In genomic region chr16:46690281-46691178, GRCh38 we compare ENCODE assay signal across 8 cellular contexts. TPM values are rescaled to one million over a fixed set of nuclear protein-coding genes. Genes with fewer than 3 reads are reported as not detected.
A peak's percentile ranks its signal among the peaks of the same experiment; 100 is the strongest.
DNase-seq lines count a peak whose midpoint lies in the region; TF ChIP-seq lines count a peak whose summit lies in the region.

No MANE protein-coding gene starts in this region.

- no peaks in the 10 kb centered on the region for H3K9me3 ChIP-seq in SK-N-MC (ENCODE audit: low read depth, low read length)
- H3K9me3 ChIP-seq in spleen = no peaks in the 10 kb centered on the region

- H3K9ac ChIP-seq in SK-N-MC (ENCODE audit: insufficient read length) = peak overlapping the region; percentile 87

- TF ChIP-seq CTCF in spleen (IDR thresholded peaks at IDR 0.05 in 8 of 11, conservative IDR thresholded peaks at IDR 0.05 in 3 of 11) = no peak

- peaks cover 22 to 67% (median 51%) of the 10 kb centered on the region in 6 donors for H3K4me1 ChIP-seq in spleen

- intact Hi-C loops in spleen (cut with DNase I; ENCODE audit: low total_unique reads) = loop anchor here (10.0 kb wide), 1 partner anchor 114 kb away; no protein-coding TSS in a partner anchor

- no peak for TF ChIP-seq POLR2A in spleen (IDR thresholded peaks at IDR 0.05)

- 16 to 25% (median 18%) methylated on average over 19 to 21 of the region's 21 CpGs for WGBS in spleen, 5 donors

- H3K4me3 ChIP-seq in SK-N-MC (peak overlapping the region; percentile 86), spleen (peak overlapping the region; percentile 74 to 99 (median 94))

- H3K27ac ChIP-seq in SK-N-MC (no peak overlapping the region), spleen (peak overlapping the region in 7 of 8 donors; percentile 89 to 97 (median 95))

- H3K27me3 ChIP-seq in spleen (replicated peaks in 1 of 7) = no peaks in the 10 kb centered on the region

- H3K36me3 ChIP-seq in SK-N-MC (ENCODE audit: insufficient read depth, low read length) (peaks cover 12% of the 10 kb centered on the region), spleen (peaks cover 0 to 13% (median 0%) of the 10 kb centered on the region in 6 donors)

- DNase-seq in DMS79 treated with DMSO at 0.1 percent for 48 hours (lab: John Stamatoyannopoulos, UW) = peak; percentile 36
- no peak for DNase-seq in DMS79 (lab: John Stamatoyannopoulos, UW)
- no peak for DNase-seq in SK-N-MC (ENCODE audit: low read depth, low spot score)
- peak; percentile 26 for DNase-seq in hepatic stellate cell (ENCODE audit: low spot score)
- DNase-seq in spleen = peak; percentile 79
- no peak for DNase-seq in kidney glomerular epithelial cell (lab: John Stamatoyannopoulos, UW)
- DNase-seq in activated T-cell treated with anti-CD3 and anti-CD28 coated beads, Interleukin-2, amount 50 U/mL, for 1 hour = no peak
- no peak for DNase-seq in T-helper 9 cell

RNA-seq across cellular contexts. Expression of gene ORC6, which starts 1.1 kb away (rescaled TPM):
- total RNA-seq in spleen = 10 to 100 TPM in 1 of 7 donors, 1 to 10 TPM in 6; 3.1 to 10.0 (median 5.9) TPM
- polyA plus RNA-seq in spleen = 10 to 100 TPM in 1 of 3 donors, 1 to 10 TPM in 2; 8.4 to 11.4 (median 8.4) TPM

RNA-seq across cellular contexts. Expression of gene VPS35, which starts 1.6 kb away (rescaled TPM):
- 100 to 1,000 TPM in 4 of 7 donors, 10 to 100 TPM in 3; 58.3 to 111 (median 105) TPM for total RNA-seq in spleen
- polyA plus RNA-seq in spleen = 10 to 100 TPM; 18.1 to 24.9 (median 22.0) TPM

RNA-seq across cellular contexts. Expression of gene MYLK3, which starts 57.6 kb away (rescaled TPM):
- 1 to 10 TPM in 2 of 7 donors, under 1 TPM in 4, not detected in 1; 0.13 to 2.4 (median 0.37) TPM for total RNA-seq in spleen
- under 1 TPM; 0.03 to 0.26 (median 0.07) TPM for polyA plus RNA-seq in spleen

Comparison
In these comparisons a context has a peak if more than half of its experiments do, and no peak if none do; other contexts are left out.
1. DNase-seq: peak in DMS79 treated with DMSO at 0.1 percent for 48 hours (single experiment), hepatic stellate cell (single experiment) and spleen (single experiment); none in DMS79 (single experiment), SK-N-MC (single experiment), kidney glomerular epithelial cell (single experiment), activated T-cell treated with anti-CD3 and anti-CD28 coated beads, Interleukin-2, amount 50 U/mL, for 1 hour (single experiment) and T-helper 9 cell (single experiment).